ENCODE assay signal across 9 cellular contexts in genomic region chr19:55451522-55452380, GRCh38. TPM values are rescaled to one million over a fixed set of nuclear protein-coding genes. Genes with fewer than 3 reads are reported as not detected.
A peak's percentile ranks its signal among the peaks of the same experiment; 100 is the strongest.
DNase-seq lines count a peak whose midpoint lies in the region; ATAC-seq and TF ChIP-seq lines count a peak whose summit lies in the region.
"Had no signal": no experiment of that assay in that cellular context is flagged by ENCODE, and none has a peak within 500 bp of the region (broad histone marks: within the 10 kb centered on the region; RNA-seq: fewer than 3 reads in every experiment).

No MANE protein-coding gene starts in this region.

- H3K9me2 ChIP-seq in PC-3 (replicated peaks; ENCODE audit: low read length) = no peaks in the 10 kb centered on the region

- no peaks in the 10 kb centered on the region for H3K36me3 Mint-ChIP-seq in activated T-helper 17 cell treated with anti-CD3 and anti-CD28 coated beads, Interleukin-2, amount 50 U/mL, for 72 hours (ENCODE audit: low read depth)

- no peaks in the 10 kb centered on the region for H3K9me3 Mint-ChIP-seq in activated T-helper 17 cell treated with anti-CD3 and anti-CD28 coated beads, Interleukin-2, amount 50 U/mL, for 72 hours

- H3K79me2 ChIP-seq in PC-3 (ENCODE audit: low read length) = no peaks in the 10 kb centered on the region

- ATAC-seq in activated T-helper 17 cell treated with anti-CD3 and anti-CD28 coated beads, Interleukin-2, amount 50 U/mL, for 72 hours (replicated peaks) = no peak
- ATAC-seq in GM18861 (IDR thresholded peaks at IDR 0.05; ENCODE audit: unreplicated experiment) (no peak), GM21717 (IDR thresholded peaks at IDR 0.05; ENCODE audit: unreplicated experiment) (no peak), PC-3 (no peak)

- no peak overlapping the region for H2AFZ ChIP-seq in PC-3 (ENCODE audit: low read length)

- TF ChIP-seq CTCF in PC-3 (conservative IDR thresholded peaks at IDR 0.05; ENCODE audit: low read depth, low read length) = no peak

- H3K27me3 ChIP-seq in layer of hippocampus (ENCODE audit: control insufficient read depth, insufficient read depth, low read length) (peaks cover 4% of the 10 kb centered on the region), PC-3 (ENCODE audit: low read length) (peaks cover 20% of the 10 kb centered on the region)

- no peaks in the 10 kb centered on the region for H3K4me1 Mint-ChIP-seq in activated T-helper 17 cell treated with anti-CD3 and anti-CD28 coated beads, Interleukin-2, amount 50 U/mL, for 72 hours

- no peak overlapping the region for H3K27ac Mint-ChIP-seq in activated T-helper 17 cell treated with anti-CD3 and anti-CD28 coated beads, Interleukin-2, amount 50 U/mL, for 72 hours

- H4K20me1 ChIP-seq in PC-3 (ENCODE audit: low read length) = no peaks in the 10 kb centered on the region

- no peak overlapping the region for H3K9ac ChIP-seq in PC-3 (ENCODE audit: low read length)

- H3K36me3 ChIP-seq in urinary bladder (ENCODE audit: insufficient read depth) = no peaks in the 10 kb centered on the region
- H3K36me3 ChIP-seq in PC-3 (ENCODE audit: low read depth, low read length) = peaks cover 12% of the 10 kb centered on the region; the same call in 1 of the 2 replicates

- H3K4me1 ChIP-seq in urinary bladder (ENCODE audit: insufficient read depth) = no peaks in the 10 kb centered on the region
- no peaks in the 10 kb centered on the region for H3K4me1 ChIP-seq in PC-3 (ENCODE audit: insufficient read depth, low read length)

- H3K27ac ChIP-seq in layer of hippocampus (ENCODE audit: low read depth, low read length) = peak overlapping the region; percentile 65
- H3K27ac ChIP-seq in urinary bladder (ENCODE audit: low read depth) = no peak overlapping the region
- no peak overlapping the region for H3K27ac ChIP-seq in PC-3 (ENCODE audit: low read length)

- peak; percentile 34 for DNase-seq in stimulated activated CD4-positive, alpha-beta T cell treated with anti-CD3 and anti-CD28 coated beads, Interleukin-15, amount 100 ng/mL, for 24 hours
- DNase-seq in stimulated activated CD4-positive, alpha-beta T cell treated with anti-CD3 and anti-CD28 coated beads, Interleukin-12 subunit alpha, Interleukin-12 subunit beta, amount 100 ng/mL, for 4 hours = no peak
- DNase-seq in PC-3 = no peak
- DNase-seq: activated CD4-positive, CD25-positive, alpha-beta regulatory T cell had no signal

- no peaks in the 10 kb centered on the region for H3F3A ChIP-seq in PC-3 (ENCODE audit: low read length, unreplicated experiment)

- H3K4me2 ChIP-seq in PC-3 (ENCODE audit: low read length) = no peak overlapping the region

- POLR2A ChIA-PET in PC-3 (lab: Charles Lee; ENCODE audit: unreplicated experiment) = no interaction called here

- CTCF ChIA-PET in PC-3 (lab: Charles Lee) = no interaction called here

- H3K9me3 ChIP-seq in PC-3 (ENCODE audit: low read length) = no peaks in the 10 kb centered on the region

- peak overlapping the region; percentile 26 for H3K4me3 ChIP-seq in urinary bladder (ENCODE audit: low read depth, low read length)
- H3K4me3 ChIP-seq in PC-3 (ENCODE audit: low read length) = no peak overlapping the region

- H3K27me3 Mint-ChIP-seq in activated T-helper 17 cell treated with anti-CD3 and anti-CD28 coated beads, Interleukin-2, amount 50 U/mL, for 72 hours = peaks cover 18% of the 10 kb centered on the region

- 2% methylated on average over 82 of the region's 82 CpGs for WGBS in urinary bladder

- H3K4me3 Mint-ChIP-seq in activated T-helper 17 cell treated with anti-CD3 and anti-CD28 coated beads, Interleukin-2, amount 50 U/mL, for 72 hours = peak overlapping the region; percentile 51

- intact Hi-C loops in PC-3 (cut with micrococcal nuclease) = no loop called here

- no TSS peak for BruUV-seq in PC-3 (replicated peaks; lab: Mats Ljungman, UMichigan)

RNA-seq across cellular contexts. Expression of gene SHISA7, which starts 8.7 kb away (rescaled TPM):
- total RNA-seq in activated T-helper 17 cell treated with anti-CD3 and anti-CD28 coated beads, Interleukin-2, amount 50 U/mL, for 72 hours = under 1 TPM in 1 of 2 donors, not detected in 1; 0.11 TPM
- total RNA-seq in urinary bladder (0.16 TPM), PC-3 (2014; rRNA removed) (not detected in 2 replicates)
- polyA plus RNA-seq in urinary bladder = 0.05 TPM

RNA-seq across cellular contexts. Expression of gene ISOC2, which starts 9.7 kb away (rescaled TPM):
- 10 to 100 TPM; 21.2 to 39.5 TPM for total RNA-seq in activated T-helper 17 cell treated with anti-CD3 and anti-CD28 coated beads, Interleukin-2, amount 50 U/mL, for 72 hours
- total RNA-seq in urinary bladder (35.1 TPM), PC-3 (2014; rRNA removed) (251 and 270 TPM in 2 replicates)
- polyA plus RNA-seq in urinary bladder = 94.1 TPM

RNA-seq across cellular contexts. Expression of gene C19orf85, which starts 12.8 kb away (rescaled TPM):
- not detected for total RNA-seq in activated T-helper 17 cell treated with anti-CD3 and anti-CD28 coated beads, Interleukin-2, amount 50 U/mL, for 72 hours
- total RNA-seq in urinary bladder = not detected
- polyA plus RNA-seq in urinary bladder = 0.51 TPM
- total RNA-seq in PC-3 (2014; rRNA removed) = not detected in 2 replicates

RNA-seq across cellular contexts. Expression of gene ZNF628, which starts 24.7 kb away (rescaled TPM):
- total RNA-seq in activated T-helper 17 cell treated with anti-CD3 and anti-CD28 coated beads, Interleukin-2, amount 50 U/mL, for 72 hours = 10 to 100 TPM; 11.1 to 11.3 TPM
- total RNA-seq in urinary bladder = 0.79 TPM
- 11.9 TPM for polyA plus RNA-seq in urinary bladder
- 11.8 and 24.2 TPM in 2 replicates for total RNA-seq in PC-3 (2014; rRNA removed)

RNA-seq across cellular contexts. Expression of gene NAT14, which starts 33.2 kb away (rescaled TPM):
- 10 to 100 TPM in 1 of 2 donors, 1 to 10 TPM in 1; 7.1 to 12.3 TPM for total RNA-seq in activated T-helper 17 cell treated with anti-CD3 and anti-CD28 coated beads, Interleukin-2, amount 50 U/mL, for 72 hours
- 7.1 TPM for total RNA-seq in urinary bladder
- polyA plus RNA-seq in urinary bladder = 27.0 TPM
- 17.5 and 21.0 TPM in 2 replicates for total RNA-seq in PC-3 (2014; rRNA removed)
